8 cellular contexts compared by ENCODE assay signal in the genomic region with DNA sequence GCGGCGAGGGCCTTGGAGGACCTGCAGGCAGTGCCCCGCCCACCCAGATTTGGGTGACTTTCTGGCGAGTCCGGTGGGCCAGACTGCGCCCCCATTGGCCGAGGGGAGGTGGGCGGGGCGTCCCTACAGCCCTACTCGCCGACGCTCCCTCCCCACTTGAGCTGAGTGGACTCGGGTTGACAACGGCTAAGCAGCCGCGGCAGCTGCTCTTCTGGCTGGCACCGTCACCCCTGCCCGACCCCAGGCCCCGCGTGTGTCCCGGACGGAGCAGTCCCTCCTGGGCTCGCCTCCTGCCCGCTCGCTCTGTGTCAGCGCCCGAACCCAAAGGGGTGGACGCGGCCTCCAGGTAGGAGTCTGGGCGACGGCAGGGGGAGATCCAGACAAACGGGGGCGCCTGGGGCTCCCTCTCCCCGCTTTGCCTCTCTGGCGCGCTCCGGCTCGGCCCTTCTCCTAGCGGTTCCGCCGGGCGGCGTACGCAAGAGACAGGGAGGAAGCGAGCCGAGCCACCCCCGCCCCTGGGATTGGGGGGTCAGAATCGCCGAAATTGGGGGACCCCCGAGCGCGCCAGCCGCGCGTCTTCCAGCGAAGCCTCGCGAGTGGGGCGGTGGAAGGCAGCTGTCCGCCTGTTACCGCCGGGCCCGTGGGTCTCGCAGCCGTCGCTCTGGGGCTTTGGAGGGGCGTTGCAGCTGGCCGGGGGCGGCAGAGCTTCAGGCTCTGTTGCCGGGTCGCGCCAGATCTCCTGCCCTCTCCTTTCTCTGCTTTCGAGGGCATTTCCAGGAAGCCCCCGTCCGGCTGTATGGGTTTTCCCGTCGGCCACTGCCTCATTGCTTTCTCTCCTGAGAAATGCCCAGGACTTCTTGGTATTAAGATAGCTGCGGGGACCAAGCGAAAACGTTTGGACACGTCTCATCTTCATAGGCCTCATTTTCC. TPM values are rescaled to one million over a fixed set of nuclear protein-coding genes. Genes with fewer than 3 reads are reported as not detected.
DNase-seq lines count a peak whose midpoint lies in the region; ATAC-seq and TF ChIP-seq lines count a peak whose summit lies in the region.

No MANE protein-coding gene starts in this region.

- DNase-seq in HK-2 (ENCODE audit: unreplicated experiment) = peak; percentile 61
- peak; percentile 64 for DNase-seq in WERI-Rb-1
- DNase-seq in fibroblast of pulmonary artery (ENCODE audit: low read depth) = peak; percentile 65
- peak; percentile 79 to 80 for DNase-seq in uterus

- peak; percentile 62 to 68 for TF ChIP-seq POLR2A in uterus (IDR thresholded peaks at IDR 0.05)

- intact Hi-C loops in uterus (cut with DNase I; ENCODE audit: low total_unique reads) = no loop called here

- no peak for TF ChIP-seq CTCF in WERI-Rb-1 (IDR thresholded peaks at IDR 0.05; ENCODE audit: low read depth, low read length)
- no peak for TF ChIP-seq CTCF in fibroblast of pulmonary artery (IDR thresholded peaks at IDR 0.05; ENCODE audit: low read length, missing control alignments)
- no peak for TF ChIP-seq CTCF in uterus (IDR thresholded peaks at IDR 0.05)

- no peak overlapping the region for H3K9ac ChIP-seq in muscle layer of colon (ENCODE audit: low read length)

- H3K4me3 ChIP-seq in WERI-Rb-1 (ENCODE audit: low read depth, low read length) (peak overlapping the region; percentile 48), fibroblast of pulmonary artery (replicated peaks; ENCODE audit: low read depth, low read length) (peak overlapping the region; percentile 59), muscle layer of colon (ENCODE audit: low read depth in 1 of 2, low read length in 2 of 2) (peak overlapping the region; percentile 45 to 49), uterus (peak overlapping the region; percentile 41 to 42)

- ATAC-seq in GM18502 (IDR thresholded peaks at IDR 0.05; ENCODE audit: poor library complexity, unreplicated experiment) = peak; percentile 58
- no peak for ATAC-seq in HG03025 (IDR thresholded peaks at IDR 0.05; ENCODE audit: low FRiP score, unreplicated experiment)
- no peak for ATAC-seq in GM18870 (IDR thresholded peaks at IDR 0.05; ENCODE audit: unreplicated experiment)

- H3K27me3 ChIP-seq in WERI-Rb-1 (ENCODE audit: insufficient read depth, low read depth, severe bottlenecking) (peaks cover 28% of the 10 kb centered on the region), muscle layer of colon (ENCODE audit: control insufficient read depth in 1 of 2, insufficient read depth in 2 of 2, low read length in 2 of 2) (peaks cover 0 to 28% of the 10 kb centered on the region in 2 donors), uterus (no peaks in the 10 kb centered on the region)

- no peaks in the 10 kb centered on the region for H3K4me1 ChIP-seq in muscle layer of colon (ENCODE audit: insufficient read depth, low read length)
- no peaks in the 10 kb centered on the region for H3K4me1 ChIP-seq in uterus

- H3K36me3 ChIP-seq in WERI-Rb-1 = no peaks in the 10 kb centered on the region
- H3K36me3 ChIP-seq in muscle layer of colon (ENCODE audit: insufficient read depth, low read length) = no peaks in the 10 kb centered on the region
- H3K36me3 ChIP-seq in uterus = no peaks in the 10 kb centered on the region

- H3K27ac ChIP-seq in WERI-Rb-1 (no peak overlapping the region), muscle layer of colon (ENCODE audit: low read depth, low read length) (no peak overlapping the region), uterus (peak overlapping the region; percentile 63 to 75)

- no peaks in the 10 kb centered on the region for H3K9me3 ChIP-seq in WERI-Rb-1 (ENCODE audit: severe bottlenecking)
- H3K9me3 ChIP-seq in muscle layer of colon (ENCODE audit: low read length) = no peaks in the 10 kb centered on the region
- H3K9me3 ChIP-seq in uterus = no peaks in the 10 kb centered on the region

RNA-seq across cellular contexts. Expression of gene STARD8, which starts 46.3 kb away (rescaled TPM):
- total RNA-seq in uterus = 10 to 100 TPM; 10.9 to 25.4 (median 17.2) TPM

Comparison
In these comparisons a context has a peak if more than half of its experiments do, and no peak if none do; other contexts are left out.
1. H3K27ac ChIP-seq: peak in uterus (2 of 2); none in WERI-Rb-1 (single experiment) and muscle layer of colon (single experiment).
2. Peak in every context shown above with its lines, with median percentiles within 50 percentile points of each other: DNase-seq and H3K4me3 ChIP-seq.